ENCODE assay signal across 1 cellular context in genomic region chr1:43039228-43040055, GRCh38.
A peak's percentile ranks its signal among the peaks of the same experiment; 100 is the strongest.
TF ChIP-seq lines count a peak whose summit lies in the region.

No MANE protein-coding gene starts in this region.

TF ChIP-seq in HepG2, 621 proteins besides CTCF, POLR2A, EP300 and RAD21 (continued from another document and continues in another):
- TF ChIP-seq ZNF646 (CRISPR knock-in tag; IDR thresholded peaks at IDR 0.05): no peak
- peak; percentile 45; the same call in 1 of the 2 replicates for TF ChIP-seq KDM2A (CRISPR knock-in tag; IDR thresholded peaks at IDR 0.05; ENCODE audit: borderline replicate concordance, low read depth)
- no peak for TF ChIP-seq ATRX (CRISPR knock-in tag; IDR thresholded peaks at IDR 0.05; ENCODE audit: borderline replicate concordance)
- no peak for TF ChIP-seq ZNF318 (CRISPR knock-in tag; IDR thresholded peaks at IDR 0.05)
- TF ChIP-seq AFF4 (CRISPR knock-in tag; IDR thresholded peaks at IDR 0.05): peak; percentile 50; the same call in 1 of the 2 replicates
- 0 out of 2 replicates have a peak, but pooled peaks have one; percentile 22 for TF ChIP-seq GZF1 (CRISPR knock-in tag; IDR thresholded peaks at IDR 0.05)
- no peak for TF ChIP-seq SALL2 (CRISPR knock-in tag; IDR thresholded peaks at IDR 0.05)
- TF ChIP-seq ATF2 (CRISPR knock-in tag; IDR thresholded peaks at IDR 0.05): peak; percentile 84
- peak; percentile 98 for TF ChIP-seq TBX3 (IDR thresholded peaks at IDR 0.05; ENCODE audit: borderline replicate concordance)
- TF ChIP-seq, protein P1, sequence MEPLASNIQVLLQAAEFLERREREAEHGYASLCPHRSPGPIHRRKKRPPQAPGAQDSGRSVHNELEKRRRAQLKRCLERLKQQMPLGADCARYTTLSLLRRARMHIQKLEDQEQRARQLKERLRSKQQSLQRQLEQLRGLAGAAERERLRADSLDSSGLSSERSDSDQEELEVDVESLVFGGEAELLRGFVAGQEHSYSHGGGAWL (CRISPR knock-in tag; IDR thresholded peaks at IDR 0.05): no peak
- TF ChIP-seq, protein P2, sequence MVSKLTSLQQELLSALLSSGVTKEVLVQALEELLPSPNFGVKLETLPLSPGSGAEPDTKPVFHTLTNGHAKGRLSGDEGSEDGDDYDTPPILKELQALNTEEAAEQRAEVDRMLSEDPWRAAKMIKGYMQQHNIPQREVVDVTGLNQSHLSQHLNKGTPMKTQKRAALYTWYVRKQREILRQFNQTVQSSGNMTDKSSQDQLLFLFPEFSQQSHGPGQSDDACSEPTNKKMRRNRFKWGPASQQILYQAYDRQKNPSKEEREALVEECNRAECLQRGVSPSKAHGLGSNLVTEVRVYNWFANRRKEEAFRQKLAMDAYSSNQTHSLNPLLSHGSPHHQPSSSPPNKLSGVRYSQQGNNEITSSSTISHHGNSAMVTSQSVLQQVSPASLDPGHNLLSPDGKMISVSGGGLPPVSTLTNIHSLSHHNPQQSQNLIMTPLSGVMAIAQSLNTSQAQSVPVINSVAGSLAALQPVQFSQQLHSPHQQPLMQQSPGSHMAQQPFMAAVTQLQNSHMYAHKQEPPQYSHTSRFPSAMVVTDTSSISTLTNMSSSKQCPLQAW (CRISPR knock-in tag; IDR thresholded peaks at IDR 0.05): peak; percentile 77
- no peak for TF ChIP-seq SATB2 (CRISPR knock-in tag; IDR thresholded peaks at IDR 0.05)
- no peak for TF ChIP-seq ZNF761 (CRISPR knock-in tag; conservative IDR thresholded peaks at IDR 0.05)
- TF ChIP-seq ZNF784 (CRISPR knock-in tag; IDR thresholded peaks at IDR 0.05; ENCODE audit: borderline replicate concordance): 0 out of 2 replicates have a peak, but pooled peaks have one; percentile 46
- no peak for TF ChIP-seq RFXAP (CRISPR knock-in tag; IDR thresholded peaks at IDR 0.05; ENCODE audit: borderline replicate concordance)
- TF ChIP-seq ZNF792 (CRISPR knock-in tag; IDR thresholded peaks at IDR 0.05): peak; percentile 85
- no peak for TF ChIP-seq NRL (CRISPR knock-in tag; IDR thresholded peaks at IDR 0.05; ENCODE audit: borderline replicate concordance)
- TF ChIP-seq TCF7L2 (IDR thresholded peaks at IDR 0.05; ENCODE audit: low read depth, low read length): no peak
- no peak for TF ChIP-seq ZNF343 (CRISPR knock-in tag; IDR thresholded peaks at IDR 0.05)
- TF ChIP-seq, protein P3, sequence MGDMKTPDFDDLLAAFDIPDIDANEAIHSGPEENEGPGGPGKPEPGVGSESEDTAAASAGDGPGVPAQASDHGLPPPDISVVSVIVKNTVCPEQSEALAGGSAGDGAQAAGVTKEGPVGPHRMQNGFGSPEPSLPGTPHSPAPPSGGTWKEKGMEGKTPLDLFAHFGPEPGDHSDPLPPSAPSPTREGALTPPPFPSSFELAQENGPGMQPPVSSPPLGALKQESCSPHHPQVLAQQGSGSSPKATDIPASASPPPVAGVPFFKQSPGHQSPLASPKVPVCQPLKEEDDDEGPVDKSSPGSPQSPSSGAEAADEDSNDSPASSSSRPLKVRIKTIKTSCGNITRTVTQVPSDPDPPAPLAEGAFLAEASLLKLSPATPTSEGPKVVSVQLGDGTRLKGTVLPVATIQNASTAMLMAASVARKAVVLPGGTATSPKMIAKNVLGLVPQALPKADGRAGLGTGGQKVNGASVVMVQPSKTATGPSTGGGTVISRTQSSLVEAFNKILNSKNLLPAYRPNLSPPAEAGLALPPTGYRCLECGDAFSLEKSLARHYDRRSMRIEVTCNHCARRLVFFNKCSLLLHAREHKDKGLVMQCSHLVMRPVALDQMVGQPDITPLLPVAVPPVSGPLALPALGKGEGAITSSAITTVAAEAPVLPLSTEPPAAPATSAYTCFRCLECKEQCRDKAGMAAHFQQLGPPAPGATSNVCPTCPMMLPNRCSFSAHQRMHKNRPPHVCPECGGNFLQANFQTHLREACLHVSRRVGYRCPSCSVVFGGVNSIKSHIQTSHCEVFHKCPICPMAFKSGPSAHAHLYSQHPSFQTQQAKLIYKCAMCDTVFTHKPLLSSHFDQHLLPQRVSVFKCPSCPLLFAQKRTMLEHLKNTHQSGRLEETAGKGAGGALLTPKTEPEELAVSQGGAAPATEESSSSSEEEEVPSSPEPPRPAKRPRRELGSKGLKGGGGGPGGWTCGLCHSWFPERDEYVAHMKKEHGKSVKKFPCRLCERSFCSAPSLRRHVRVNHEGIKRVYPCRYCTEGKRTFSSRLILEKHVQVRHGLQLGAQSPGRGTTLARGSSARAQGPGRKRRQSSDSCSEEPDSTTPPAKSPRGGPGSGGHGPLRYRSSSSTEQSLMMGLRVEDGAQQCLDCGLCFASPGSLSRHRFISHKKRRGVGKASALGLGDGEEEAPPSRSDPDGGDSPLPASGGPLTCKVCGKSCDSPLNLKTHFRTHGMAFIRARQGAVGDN (CRISPR knock-in tag; IDR thresholded peaks at IDR 0.05): peak; percentile 70
- no peak for TF ChIP-seq NFRKB (IDR thresholded peaks at IDR 0.05)
- TF ChIP-seq ZNF136 (CRISPR knock-in tag; IDR thresholded peaks at IDR 0.05; ENCODE audit: low read depth): peak; percentile 72; the same call in 1 of the 2 replicates
- peak; percentile 60; the same call in 1 of the 2 replicates for TF ChIP-seq ZNF337 (CRISPR knock-in tag; IDR thresholded peaks at IDR 0.05; ENCODE audit: borderline replicate concordance, low read depth)
